ENCODE assay signal across 1 cellular context in the genomic region with DNA sequence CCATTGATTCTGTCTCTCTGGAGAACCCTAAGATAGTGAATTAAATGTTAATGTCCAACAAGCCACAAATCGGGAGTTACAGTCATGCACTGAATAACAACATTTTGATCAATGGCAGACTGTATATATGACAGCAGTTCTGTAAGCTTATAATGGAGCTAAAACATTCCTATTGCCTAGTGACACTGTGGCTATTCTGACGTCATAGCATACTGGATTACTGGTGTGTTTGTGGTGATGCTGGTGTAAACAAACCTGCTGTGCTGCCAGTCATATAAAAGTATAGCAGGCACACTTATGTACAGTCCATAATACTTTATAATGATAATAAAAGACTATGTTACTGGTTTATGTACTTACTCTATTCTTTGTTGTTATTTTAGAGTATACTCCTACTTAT.
TF ChIP-seq lines count a peak whose summit lies in the region.

No MANE protein-coding gene starts in this region.

TF ChIP-seq in HepG2, 621 proteins besides CTCF, POLR2A, EP300 and RAD21 (continued from another document):
- TF ChIP-seq, protein P1, sequence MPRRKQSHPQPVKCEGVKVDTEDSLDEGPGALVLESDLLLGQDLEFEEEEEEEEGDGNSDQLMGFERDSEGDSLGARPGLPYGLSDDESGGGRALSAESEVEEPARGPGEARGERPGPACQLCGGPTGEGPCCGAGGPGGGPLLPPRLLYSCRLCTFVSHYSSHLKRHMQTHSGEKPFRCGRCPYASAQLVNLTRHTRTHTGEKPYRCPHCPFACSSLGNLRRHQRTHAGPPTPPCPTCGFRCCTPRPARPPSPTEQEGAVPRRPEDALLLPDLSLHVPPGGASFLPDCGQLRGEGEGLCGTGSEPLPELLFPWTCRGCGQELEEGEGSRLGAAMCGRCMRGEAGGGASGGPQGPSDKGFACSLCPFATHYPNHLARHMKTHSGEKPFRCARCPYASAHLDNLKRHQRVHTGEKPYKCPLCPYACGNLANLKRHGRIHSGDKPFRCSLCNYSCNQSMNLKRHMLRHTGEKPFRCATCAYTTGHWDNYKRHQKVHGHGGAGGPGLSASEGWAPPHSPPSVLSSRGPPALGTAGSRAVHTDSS (CRISPR knock-in tag; conservative IDR thresholded peaks at IDR 0.05): no peak
- no peak for TF ChIP-seq ZSCAN21 (CRISPR knock-in tag; IDR thresholded peaks at IDR 0.05; ENCODE audit: borderline replicate concordance)
- no peak for TF ChIP-seq KMT2B (CRISPR knock-in tag; IDR thresholded peaks at IDR 0.05)
- TF ChIP-seq TCF7L2 (IDR thresholded peaks at IDR 0.05; ENCODE audit: low read depth, low read length): no peak
- TF ChIP-seq ZNF672 (CRISPR knock-in tag; IDR thresholded peaks at IDR 0.05): no peak
- TF ChIP-seq TEAD2 (CRISPR knock-in tag; IDR thresholded peaks at IDR 0.05): no peak
